ENCODE assay signal across 1 cellular context in the genomic region with DNA sequence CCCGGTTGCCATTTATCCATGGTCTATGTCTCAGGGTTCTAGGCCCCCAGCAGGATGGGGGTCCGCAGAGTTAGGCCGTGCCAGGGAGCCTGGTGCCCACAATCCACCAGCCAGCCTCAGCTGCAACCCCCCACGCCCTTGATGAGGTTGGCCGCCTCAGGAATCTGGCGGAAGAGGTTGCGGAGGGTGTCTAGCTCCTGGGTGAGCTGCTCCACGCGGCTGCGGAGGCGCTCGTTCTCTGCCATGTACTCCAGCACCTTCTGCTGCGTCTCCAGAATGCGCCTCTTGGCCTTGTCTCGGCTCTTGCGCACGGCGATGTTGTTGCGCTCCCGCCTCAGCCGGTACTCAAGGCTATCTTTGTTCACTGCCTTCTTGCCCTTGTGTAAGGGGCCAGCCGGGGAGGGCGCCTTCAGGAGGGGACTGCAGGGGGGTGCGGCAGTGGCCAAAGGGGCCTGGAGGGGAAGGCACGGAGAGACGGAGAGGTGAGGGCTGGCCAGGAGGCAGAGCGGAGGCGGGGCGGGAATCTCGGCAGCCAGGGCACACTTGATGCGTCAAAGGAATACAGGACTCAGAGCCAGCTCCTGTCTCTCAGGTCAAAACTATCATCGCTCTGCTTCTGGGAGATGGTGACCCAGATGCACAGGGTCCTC.
TF ChIP-seq lines count a peak whose summit lies in the region.

No MANE protein-coding gene starts in this region.

TF ChIP-seq in HepG2, 621 proteins besides CTCF, POLR2A, EP300 and RAD21 (continued from another document):
- TF ChIP-seq, protein P1, sequence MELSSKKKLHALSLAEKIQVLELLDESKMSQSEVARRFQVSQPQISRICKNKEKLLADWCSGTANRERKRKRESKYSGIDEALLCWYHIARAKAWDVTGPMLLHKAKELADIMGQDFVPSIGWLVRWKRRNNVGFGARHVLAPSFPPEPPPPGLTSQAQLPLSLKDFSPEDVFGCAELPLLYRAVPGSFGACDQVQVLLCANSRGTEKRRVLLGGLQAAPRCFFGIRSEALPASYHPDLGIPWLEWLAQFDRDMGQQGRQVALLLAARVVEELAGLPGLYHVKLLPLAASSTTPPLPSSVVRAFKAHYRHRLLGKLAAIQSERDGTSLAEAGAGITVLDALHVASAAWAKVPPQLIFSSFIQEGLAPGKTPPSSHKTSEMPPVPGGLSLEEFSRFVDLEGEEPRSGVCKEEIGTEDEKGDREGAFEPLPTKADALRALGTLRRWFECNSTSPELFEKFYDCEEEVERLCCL (CRISPR knock-in tag; IDR thresholded peaks at IDR 0.05; ENCODE audit: borderline replicate concordance): 0 out of 2 replicates have a peak, but pooled peaks have one; percentile 56
- TF ChIP-seq ZFP82 (CRISPR knock-in tag; IDR thresholded peaks at IDR 0.05; ENCODE audit: borderline replicate concordance) (no peak), CBFB (CRISPR knock-in tag; IDR thresholded peaks at IDR 0.05) (no peak), ZNF12 (CRISPR knock-in tag; IDR thresholded peaks at IDR 0.05) (no peak), HCFC1 (IDR thresholded peaks at IDR 0.05; ENCODE audit: low read depth, low read length) (no peak), ZFP90 (CRISPR knock-in tag; IDR thresholded peaks at IDR 0.05; ENCODE audit: borderline replicate concordance) (no peak), SCMH1 (CRISPR knock-in tag; IDR thresholded peaks at IDR 0.05; ENCODE audit: borderline replicate concordance) (no peak), EEA1 (CRISPR knock-in tag; IDR thresholded peaks at IDR 0.05; ENCODE audit: borderline replicate concordance) (0 out of 2 replicates have a peak, but pooled peaks have one; percentile 5), MZF1 (CRISPR knock-in tag; IDR thresholded peaks at IDR 0.05; ENCODE audit: borderline replicate concordance) (no peak), KLF15 (CRISPR knock-in tag; IDR thresholded peaks at IDR 0.05; ENCODE audit: borderline replicate concordance) (no peak), ZNF335 (CRISPR knock-in tag; IDR thresholded peaks at IDR 0.05) (no peak), REPIN1 (CRISPR knock-in tag; IDR thresholded peaks at IDR 0.05; ENCODE audit: borderline replicate concordance, low read depth) (no peak), ZFYVE20 (CRISPR knock-in tag; IDR thresholded peaks at IDR 0.05; ENCODE audit: borderline replicate concordance, low read depth) (no peak)
- TF ChIP-seq, protein P2, sequence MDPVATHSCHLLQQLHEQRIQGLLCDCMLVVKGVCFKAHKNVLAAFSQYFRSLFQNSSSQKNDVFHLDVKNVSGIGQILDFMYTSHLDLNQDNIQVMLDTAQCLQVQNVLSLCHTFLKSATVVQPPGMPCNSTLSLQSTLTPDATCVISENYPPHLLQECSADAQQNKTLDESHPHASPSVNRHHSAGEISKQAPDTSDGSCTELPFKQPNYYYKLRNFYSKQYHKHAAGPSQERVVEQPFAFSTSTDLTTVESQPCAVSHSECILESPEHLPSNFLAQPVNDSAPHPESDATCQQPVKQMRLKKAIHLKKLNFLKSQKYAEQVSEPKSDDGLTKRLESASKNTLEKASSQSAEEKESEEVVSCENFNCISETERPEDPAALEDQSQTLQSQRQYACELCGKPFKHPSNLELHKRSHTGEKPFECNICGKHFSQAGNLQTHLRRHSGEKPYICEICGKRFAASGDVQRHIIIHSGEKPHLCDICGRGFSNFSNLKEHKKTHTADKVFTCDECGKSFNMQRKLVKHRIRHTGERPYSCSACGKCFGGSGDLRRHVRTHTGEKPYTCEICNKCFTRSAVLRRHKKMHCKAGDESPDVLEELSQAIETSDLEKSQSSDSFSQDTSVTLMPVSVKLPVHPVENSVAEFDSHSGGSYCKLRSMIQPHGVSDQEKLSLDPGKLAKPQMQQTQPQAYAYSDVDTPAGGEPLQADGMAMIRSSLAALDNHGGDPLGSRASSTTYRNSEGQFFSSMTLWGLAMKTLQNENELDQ (CRISPR knock-in tag; IDR thresholded peaks at IDR 0.05; ENCODE audit: borderline replicate concordance): no peak
- TF ChIP-seq, protein P3, sequence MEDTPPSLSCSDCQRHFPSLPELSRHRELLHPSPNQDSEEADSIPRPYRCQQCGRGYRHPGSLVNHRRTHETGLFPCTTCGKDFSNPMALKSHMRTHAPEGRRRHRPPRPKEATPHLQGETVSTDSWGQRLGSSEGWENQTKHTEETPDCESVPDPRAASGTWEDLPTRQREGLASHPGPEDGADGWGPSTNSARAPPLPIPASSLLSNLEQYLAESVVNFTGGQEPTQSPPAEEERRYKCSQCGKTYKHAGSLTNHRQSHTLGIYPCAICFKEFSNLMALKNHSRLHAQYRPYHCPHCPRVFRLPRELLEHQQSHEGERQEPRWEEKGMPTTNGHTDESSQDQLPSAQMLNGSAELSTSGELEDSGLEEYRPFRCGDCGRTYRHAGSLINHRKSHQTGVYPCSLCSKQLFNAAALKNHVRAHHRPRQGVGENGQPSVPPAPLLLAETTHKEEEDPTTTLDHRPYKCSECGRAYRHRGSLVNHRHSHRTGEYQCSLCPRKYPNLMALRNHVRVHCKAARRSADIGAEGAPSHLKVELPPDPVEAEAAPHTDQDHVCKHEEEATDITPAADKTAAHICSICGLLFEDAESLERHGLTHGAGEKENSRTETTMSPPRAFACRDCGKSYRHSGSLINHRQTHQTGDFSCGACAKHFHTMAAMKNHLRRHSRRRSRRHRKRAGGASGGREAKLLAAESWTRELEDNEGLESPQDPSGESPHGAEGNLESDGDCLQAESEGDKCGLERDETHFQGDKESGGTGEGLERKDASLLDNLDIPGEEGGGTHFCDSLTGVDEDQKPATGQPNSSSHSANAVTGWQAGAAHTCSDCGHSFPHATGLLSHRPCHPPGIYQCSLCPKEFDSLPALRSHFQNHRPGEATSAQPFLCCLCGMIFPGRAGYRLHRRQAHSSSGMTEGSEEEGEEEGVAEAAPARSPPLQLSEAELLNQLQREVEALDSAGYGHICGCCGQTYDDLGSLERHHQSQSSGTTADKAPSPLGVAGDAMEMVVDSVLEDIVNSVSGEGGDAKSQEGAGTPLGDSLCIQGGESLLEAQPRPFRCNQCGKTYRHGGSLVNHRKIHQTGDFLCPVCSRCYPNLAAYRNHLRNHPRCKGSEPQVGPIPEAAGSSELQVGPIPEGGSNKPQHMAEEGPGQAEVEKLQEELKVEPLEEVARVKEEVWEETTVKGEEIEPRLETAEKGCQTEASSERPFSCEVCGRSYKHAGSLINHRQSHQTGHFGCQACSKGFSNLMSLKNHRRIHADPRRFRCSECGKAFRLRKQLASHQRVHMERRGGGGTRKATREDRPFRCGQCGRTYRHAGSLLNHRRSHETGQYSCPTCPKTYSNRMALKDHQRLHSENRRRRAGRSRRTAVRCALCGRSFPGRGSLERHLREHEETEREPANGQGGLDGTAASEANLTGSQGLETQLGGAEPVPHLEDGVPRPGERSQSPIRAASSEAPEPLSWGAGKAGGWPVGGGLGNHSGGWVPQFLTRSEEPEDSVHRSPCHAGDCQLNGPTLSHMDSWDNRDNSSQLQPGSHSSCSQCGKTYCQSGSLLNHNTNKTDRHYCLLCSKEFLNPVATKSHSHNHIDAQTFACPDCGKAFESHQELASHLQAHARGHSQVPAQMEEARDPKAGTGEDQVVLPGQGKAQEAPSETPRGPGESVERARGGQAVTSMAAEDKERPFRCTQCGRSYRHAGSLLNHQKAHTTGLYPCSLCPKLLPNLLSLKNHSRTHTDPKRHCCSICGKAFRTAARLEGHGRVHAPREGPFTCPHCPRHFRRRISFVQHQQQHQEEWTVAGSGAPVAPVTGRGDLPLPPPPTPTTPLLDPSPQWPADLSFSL (CRISPR knock-in tag; IDR thresholded peaks at IDR 0.05): 0 out of 2 replicates have a peak, but pooled peaks have one; percentile 19
- TF ChIP-seq, protein P4, sequence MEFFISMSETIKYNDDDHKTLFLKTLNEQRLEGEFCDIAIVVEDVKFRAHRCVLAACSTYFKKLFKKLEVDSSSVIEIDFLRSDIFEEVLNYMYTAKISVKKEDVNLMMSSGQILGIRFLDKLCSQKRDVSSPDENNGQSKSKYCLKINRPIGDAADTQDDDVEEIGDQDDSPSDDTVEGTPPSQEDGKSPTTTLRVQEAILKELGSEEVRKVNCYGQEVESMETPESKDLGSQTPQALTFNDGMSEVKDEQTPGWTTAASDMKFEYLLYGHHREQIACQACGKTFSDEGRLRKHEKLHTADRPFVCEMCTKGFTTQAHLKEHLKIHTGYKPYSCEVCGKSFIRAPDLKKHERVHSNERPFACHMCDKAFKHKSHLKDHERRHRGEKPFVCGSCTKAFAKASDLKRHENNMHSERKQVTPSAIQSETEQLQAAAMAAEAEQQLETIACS (CRISPR knock-in tag; IDR thresholded peaks at IDR 0.05): no peak
- TF ChIP-seq, protein P5, sequence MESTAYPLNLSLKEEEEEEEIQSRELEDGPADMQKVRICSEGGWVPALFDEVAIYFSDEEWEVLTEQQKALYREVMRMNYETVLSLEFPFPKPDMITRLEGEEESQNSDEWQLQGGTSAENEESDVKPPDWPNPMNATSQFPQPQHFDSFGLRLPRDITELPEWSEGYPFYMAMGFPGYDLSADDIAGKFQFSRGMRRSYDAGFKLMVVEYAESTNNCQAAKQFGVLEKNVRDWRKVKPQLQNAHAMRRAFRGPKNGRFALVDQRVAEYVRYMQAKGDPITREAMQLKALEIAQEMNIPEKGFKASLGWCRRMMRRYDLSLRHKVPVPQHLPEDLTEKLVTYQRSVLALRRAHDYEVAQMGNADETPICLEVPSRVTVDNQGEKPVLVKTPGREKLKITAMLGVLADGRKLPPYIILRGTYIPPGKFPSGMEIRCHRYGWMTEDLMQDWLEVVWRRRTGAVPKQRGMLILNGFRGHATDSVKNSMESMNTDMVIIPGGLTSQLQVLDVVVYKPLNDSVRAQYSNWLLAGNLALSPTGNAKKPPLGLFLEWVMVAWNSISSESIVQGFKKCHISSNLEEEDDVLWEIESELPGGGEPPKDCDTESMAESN (CRISPR knock-in tag; conservative IDR thresholded peaks at IDR 0.05): no peak
